ENCODE assay signal across 8 cellular contexts in genomic region chr1:17661546-17662157, GRCh38.
DNase-seq lines count a peak whose midpoint lies in the region; ATAC-seq and TF ChIP-seq lines count a peak whose summit lies in the region.

No MANE protein-coding gene starts in this region.

- 53 to 55% methylated on average over 15 of the region's 15 CpGs for WGBS in GM23248 (ENCODE audit: low coverage in 1 of 2, low lambda C conversion rate in 2 of 2, missing lambda C conversion rate in 2 of 2), 2 experiments

- no peaks in the 10 kb centered on the region for H3K36me3 Mint-ChIP-seq in activated naive CD4-positive, alpha-beta T cell treated with anti-CD3 and anti-CD28 coated beads, Interleukin-2, amount 10 ng/mL, durations not matched to agents 7 days and 5 days
- H3K36me3 Mint-ChIP-seq in glutamatergic neuron (ENCODE audit: unreplicated experiment) (no peaks in the 10 kb centered on the region), progenitor cell of endocrine pancreas (ENCODE audit: insufficient read depth) (peaks cover 7% of the 10 kb centered on the region)

- H3K4me2 ChIP-seq in GM23248 (ENCODE audit: unreplicated experiment) = no peak overlapping the region

- H3K4me1 Mint-ChIP-seq in activated naive CD4-positive, alpha-beta T cell treated with anti-CD3 and anti-CD28 coated beads, Interleukin-2, amount 10 ng/mL, durations not matched to agents 7 days and 5 days = no peaks in the 10 kb centered on the region
- peaks cover 11% of the 10 kb centered on the region for H3K4me1 Mint-ChIP-seq in glutamatergic neuron (ENCODE audit: low read depth, unreplicated experiment)
- H3K4me1 Mint-ChIP-seq in progenitor cell of endocrine pancreas (ENCODE audit: low read depth) = no peaks in the 10 kb centered on the region

- no peaks in the 10 kb centered on the region for H3K9me3 ChIP-seq in GM23248 (ENCODE audit: low read depth)

- H3K36me3 ChIP-seq in GM23248 (ENCODE audit: low read depth) = peaks cover 4% of the 10 kb centered on the region; the same call in 1 of the 2 replicates

- H3F3A ChIP-seq in GM23248 (ENCODE audit: insufficient read depth) = no peaks in the 10 kb centered on the region

- DNase-seq in CD1c-positive myeloid dendritic cell (ENCODE audit: extremely low spot score) = peak; percentile 76
- DNase-seq in GM23248 = peak; percentile 64
- peak; percentile 41 for DNase-seq in RKO (ENCODE audit: low spot score)
- peak; percentile 70 for DNase-seq in activated naive CD4-positive, alpha-beta T cell treated with anti-CD3 and anti-CD28 coated beads, Interleukin-2, amount 10 ng/mL, durations not matched to agents 7 days and 5 days
- DNase-seq in glutamatergic neuron = peak; percentile 91
- peak; percentile 80 for DNase-seq in progenitor cell of endocrine pancreas (ENCODE audit: low spot score, unreplicated experiment)

- TF ChIP-seq CTCF in glutamatergic neuron (IDR thresholded peaks at IDR 0.05; ENCODE audit: partially characterized antibody, unreplicated experiment) (peak; percentile 97), progenitor cell of endocrine pancreas (IDR thresholded peaks at IDR 0.05; ENCODE audit: unreplicated experiment) (peak; percentile 85)

- H3K4me3 ChIP-seq in GM23248 = no peak overlapping the region

- CTCF ChIA-PET in activated naive CD4-positive, alpha-beta T cell treated with anti-CD3 and anti-CD28 coated beads, Interleukin-2, amount 10 ng/mL, durations not matched to agents 7 days and 5 days (lab: Charles Lee) = interaction anchor here (0.5 to 3.5 kb wide), 12 partner anchors 9 to 920 kb away, joined by 3 to 18 read pairs (median 4); no protein-coding TSS in a partner anchor

- H3K79me2 ChIP-seq in GM23248 (ENCODE audit: insufficient read depth) = no peaks in the 10 kb centered on the region

- H3K27ac Mint-ChIP-seq in activated naive CD4-positive, alpha-beta T cell treated with anti-CD3 and anti-CD28 coated beads, Interleukin-2, amount 10 ng/mL, durations not matched to agents 7 days and 5 days = no peak overlapping the region
- H3K27ac Mint-ChIP-seq in glutamatergic neuron (ENCODE audit: unreplicated experiment) (no peak overlapping the region), progenitor cell of endocrine pancreas (no peak overlapping the region)

- no peaks in the 10 kb centered on the region for H3K9me3 Mint-ChIP-seq in activated naive CD4-positive, alpha-beta T cell treated with anti-CD3 and anti-CD28 coated beads, Interleukin-2, amount 10 ng/mL, durations not matched to agents 7 days and 5 days
- H3K9me3 Mint-ChIP-seq in glutamatergic neuron (ENCODE audit: unreplicated experiment) (peaks cover 6% of the 10 kb centered on the region), progenitor cell of endocrine pancreas (ENCODE audit: low read depth) (no peaks in the 10 kb centered on the region)

- no peaks in the 10 kb centered on the region for H4K20me1 ChIP-seq in GM23248 (ENCODE audit: insufficient read depth)

- in situ Hi-C loops in GM23248 (cut with MboI) = loop anchor here (10.0 to 25.0 kb wide), 4 partner anchors 163 to 926 kb away; no protein-coding TSS in a partner anchor

- no peak overlapping the region for H2AFZ ChIP-seq in GM23248

- no peaks in the 10 kb centered on the region for H3K27me3 ChIP-seq in GM23248 (replicated peaks; ENCODE audit: insufficient read depth)

- H3K9me2 ChIP-seq in GM23248 (ENCODE audit: insufficient read depth) = no peaks in the 10 kb centered on the region

- no peak overlapping the region for H3K4me3 Mint-ChIP-seq in activated naive CD4-positive, alpha-beta T cell treated with anti-CD3 and anti-CD28 coated beads, Interleukin-2, amount 10 ng/mL, durations not matched to agents 7 days and 5 days
- H3K4me3 Mint-ChIP-seq in glutamatergic neuron (ENCODE audit: unreplicated experiment) (peak overlapping the region; percentile 42), progenitor cell of endocrine pancreas (ENCODE audit: low read depth) (no peak overlapping the region)

- ATAC-seq in GM18909 (IDR thresholded peaks at IDR 0.05; ENCODE audit: poor library complexity, unreplicated experiment) (no peak), GM21737 (IDR thresholded peaks at IDR 0.05; ENCODE audit: unreplicated experiment) (no peak)

- no peaks in the 10 kb centered on the region for H3K4me1 ChIP-seq in GM23248 (ENCODE audit: insufficient read depth)

- H3K27ac ChIP-seq in GM23248 = no peak overlapping the region

- H3K27me3 Mint-ChIP-seq in activated naive CD4-positive, alpha-beta T cell treated with anti-CD3 and anti-CD28 coated beads, Interleukin-2, amount 10 ng/mL, durations not matched to agents 7 days and 5 days = no peaks in the 10 kb centered on the region
- H3K27me3 Mint-ChIP-seq in glutamatergic neuron (ENCODE audit: unreplicated experiment) (peaks cover 6% of the 10 kb centered on the region), progenitor cell of endocrine pancreas (no peaks in the 10 kb centered on the region)

- H3K9ac ChIP-seq in GM23248 = no peak overlapping the region

Comparison
In these comparisons a context has a peak if more than half of its experiments do, and no peak if none do; other contexts are left out.
1. DNase-seq: peak in every context shown above with its lines; median percentile 91 in glutamatergic neuron; 80 in progenitor cell of endocrine pancreas; 76 in CD1c-positive myeloid dendritic cell; 70 in activated naive CD4-positive, alpha-beta T cell treated with anti-CD3 and anti-CD28 coated beads, Interleukin-2, amount 10 ng/mL, durations not matched to agents 7 days and 5 days; 64 in GM23248; 41 in RKO.